Comparison of ENCODE assay signal across 8 cellular contexts in the genomic region with DNA sequence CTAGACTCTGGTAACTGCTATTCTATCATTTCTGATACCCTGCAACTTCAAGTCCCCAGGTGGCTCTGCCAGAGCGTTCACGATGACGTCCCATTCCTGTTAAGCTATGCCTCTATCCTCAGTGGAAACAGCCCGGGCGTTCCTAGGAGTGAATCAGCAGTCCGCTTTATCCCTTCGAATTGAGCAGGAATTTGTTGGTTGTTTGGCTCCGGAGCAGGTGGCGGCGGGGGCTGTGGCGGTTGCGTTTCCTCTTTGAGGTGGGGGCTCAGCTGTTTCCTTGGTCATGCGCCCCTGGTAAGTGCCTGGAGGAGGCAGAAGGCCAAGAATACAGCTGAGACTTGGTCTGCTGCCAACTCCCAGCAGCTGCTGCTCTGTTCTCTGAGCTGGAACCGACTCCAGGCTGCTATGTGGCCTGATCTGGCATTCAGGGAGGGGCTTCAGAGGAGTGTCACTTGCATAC. TPM values are rescaled to one million over a fixed set of nuclear protein-coding genes. Genes with fewer than 3 reads are reported as not detected.
DNase-seq lines count a peak whose midpoint lies in the region; ATAC-seq lines count a peak whose summit lies in the region.

No MANE protein-coding gene starts in this region.

- H3K9me3 Mint-ChIP-seq in activated T-cell treated with anti-CD3 and anti-CD28 coated beads, Interleukin-2, amount 50 U/mL, for 72 hours: peaks cover 0 to 1% of the 10 kb centered on the region in 2 donors
- H3K9me3 Mint-ChIP-seq in stimulated activated effector memory CD8-positive, alpha-beta T cell treated with anti-CD3 and anti-CD28 coated beads, Interleukin-12 subunit alpha, Interleukin-12 subunit beta, amount 100 ng/mL, for 72 hours: peaks cover 13% of the 10 kb centered on the region

- DNase-seq in DMS53 treated with DMSO at 0.1 percent for 48 hours (lab: John Stamatoyannopoulos, UW; ENCODE audit: unreplicated experiment): peak; percentile 61
- peak; percentile 62 for DNase-seq in NCI-H2196 treated with DMSO at 0.1 percent for 48 hours (lab: John Stamatoyannopoulos, UW; ENCODE audit: unreplicated experiment)
- DNase-seq in dermis blood vessel endothelial cell: peak; percentile 91
- peak; percentile 100 for DNase-seq in myocyte (ENCODE audit: low read depth)
- DNase-seq in activated T-cell treated with anti-CD3 and anti-CD28 coated beads, Interleukin-2, amount 50 U/mL, for 72 hours: no peak
- no peak for DNase-seq in activated T-cell treated with anti-CD3 and anti-CD28 coated beads, Interleukin-2, amount 50 U/mL, for 48 hours
- no peak for DNase-seq in stimulated activated effector memory CD8-positive, alpha-beta T cell treated with anti-CD3 and anti-CD28 coated beads, Interleukin-12 subunit alpha, Interleukin-12 subunit beta, amount 100 ng/mL, for 72 hours (ENCODE audit: low spot score in 2 of 2)

- no peak overlapping the region for H3K27ac Mint-ChIP-seq in activated T-cell treated with anti-CD3 and anti-CD28 coated beads, Interleukin-2, amount 50 U/mL, for 72 hours
- no peak overlapping the region for H3K27ac Mint-ChIP-seq in stimulated activated effector memory CD8-positive, alpha-beta T cell treated with anti-CD3 and anti-CD28 coated beads, Interleukin-12 subunit alpha, Interleukin-12 subunit beta, amount 100 ng/mL, for 72 hours

- H3K36me3 Mint-ChIP-seq in activated T-cell treated with anti-CD3 and anti-CD28 coated beads, Interleukin-2, amount 50 U/mL, for 72 hours (ENCODE audit: insufficient read depth in 2 of 2): no peaks in the 10 kb centered on the region
- no peaks in the 10 kb centered on the region for H3K36me3 Mint-ChIP-seq in stimulated activated effector memory CD8-positive, alpha-beta T cell treated with anti-CD3 and anti-CD28 coated beads, Interleukin-12 subunit alpha, Interleukin-12 subunit beta, amount 100 ng/mL, for 72 hours

- no peak overlapping the region for H3K4me3 Mint-ChIP-seq in activated T-cell treated with anti-CD3 and anti-CD28 coated beads, Interleukin-2, amount 50 U/mL, for 72 hours
- no peak overlapping the region for H3K4me3 Mint-ChIP-seq in stimulated activated effector memory CD8-positive, alpha-beta T cell treated with anti-CD3 and anti-CD28 coated beads, Interleukin-12 subunit alpha, Interleukin-12 subunit beta, amount 100 ng/mL, for 72 hours

- H3K4me1 Mint-ChIP-seq in activated T-cell treated with anti-CD3 and anti-CD28 coated beads, Interleukin-2, amount 50 U/mL, for 72 hours (ENCODE audit: low read depth): no peaks in the 10 kb centered on the region
- no peaks in the 10 kb centered on the region for H3K4me1 Mint-ChIP-seq in stimulated activated effector memory CD8-positive, alpha-beta T cell treated with anti-CD3 and anti-CD28 coated beads, Interleukin-12 subunit alpha, Interleukin-12 subunit beta, amount 100 ng/mL, for 72 hours

- peak; percentile 61 for ATAC-seq in HG02973 (IDR thresholded peaks at IDR 0.05; ENCODE audit: unreplicated experiment)
- ATAC-seq in activated T-cell treated with anti-CD3 and anti-CD28 coated beads, Interleukin-2, amount 50 U/mL, for 72 hours (replicated peaks in 1 of 2): no peak
- ATAC-seq in stimulated activated effector memory CD8-positive, alpha-beta T cell treated with anti-CD3 and anti-CD28 coated beads, Interleukin-12 subunit alpha, Interleukin-12 subunit beta, amount 100 ng/mL, for 72 hours: no peak

- peaks cover 15% of the 10 kb centered on the region for H3K27me3 Mint-ChIP-seq in activated T-cell treated with anti-CD3 and anti-CD28 coated beads, Interleukin-2, amount 50 U/mL, for 72 hours (ENCODE audit: low read depth)

RNA-seq across cellular contexts. Expression of gene ARPP21, which starts 25.2 kb away (rescaled TPM):
- total RNA-seq in dermis blood vessel endothelial cell (under 0.01 TPM in 1 of 2 replicates, not detected in the other), myocyte (299 and 379 TPM in 2 replicates)
- 230 TPM for polyA plus RNA-seq in myocyte (2012)
- not detected for total RNA-seq in activated T-cell treated with anti-CD3 and anti-CD28 coated beads, Interleukin-2, amount 50 U/mL, for 72 hours

Comparison
In these comparisons a context has a peak if more than half of its experiments do, and no peak if none do; other contexts are left out.
1. DNase-seq: peak in DMS53 treated with DMSO at 0.1 percent for 48 hours (single experiment), NCI-H2196 treated with DMSO at 0.1 percent for 48 hours (single experiment), dermis blood vessel endothelial cell (single experiment) and myocyte (single experiment); none in activated T-cell treated with anti-CD3 and anti-CD28 coated beads, Interleukin-2, amount 50 U/mL, for 72 hours (0 of 2), activated T-cell treated with anti-CD3 and anti-CD28 coated beads, Interleukin-2, amount 50 U/mL, for 48 hours (0 of 2) and stimulated activated effector memory CD8-positive, alpha-beta T cell treated with anti-CD3 and anti-CD28 coated beads, Interleukin-12 subunit alpha, Interleukin-12 subunit beta, amount 100 ng/mL, for 72 hours (0 of 2).
2. RNA of gene ARPP21, which starts 25.2 kb away (total RNA-seq): 299 to 379 TPM in myocyte; under 0.01 TPM in dermis blood vessel endothelial cell and not detected in activated T-cell treated with anti-CD3 and anti-CD28 coated beads, Interleukin-2, amount 50 U/mL, for 72 hours; every median in the first group is over 100 times any median in the second.